Comparison of ENCODE assay signal across 14 cellular contexts in the genomic region with DNA sequence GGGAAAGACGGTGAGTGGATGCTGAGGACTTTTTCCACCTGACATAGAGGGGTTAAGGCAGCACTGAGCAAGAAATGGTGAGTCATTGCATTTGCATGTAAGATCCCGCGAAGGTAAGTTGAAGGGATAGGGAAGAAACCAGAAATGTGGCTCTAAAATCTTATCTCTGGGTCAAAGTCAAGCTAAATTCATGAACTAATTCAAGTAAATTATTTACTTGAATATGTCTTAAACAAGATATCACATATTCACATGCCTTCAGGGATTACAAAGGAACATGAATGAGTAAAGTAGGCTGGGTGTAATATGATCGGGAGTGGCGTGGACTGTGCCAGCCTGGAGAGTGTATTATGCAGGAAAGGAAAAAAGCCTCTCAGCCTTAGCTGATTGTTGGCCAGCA.
DNase-seq lines count a peak whose midpoint lies in the region; ATAC-seq and TF ChIP-seq lines count a peak whose summit lies in the region.
"Had no signal": no experiment of that assay in that cellular context is flagged by ENCODE, and none has a peak within 500 bp of the region (broad histone marks: within the 10 kb centered on the region; RNA-seq: fewer than 3 reads in every experiment).

No MANE protein-coding gene starts in this region.

- TF ChIP-seq POLR2A in body of pancreas (IDR thresholded peaks at IDR 0.05) (peak in 2 of 3 donors; percentile 14 to 15), transverse colon (IDR thresholded peaks at IDR 0.05) (no peak), adrenal gland (IDR thresholded peaks at IDR 0.05) (no peak)

- DNase-seq in DMS 273 (lab: John Stamatoyannopoulos, UW; ENCODE audit: unreplicated experiment) (peak; percentile 57), DMS 273 treated with DMSO at 0.1 percent for 48 hours (lab: John Stamatoyannopoulos, UW) (no peak), body of pancreas (peak; percentile 74 to 86 (median 79)), transverse colon (peak; percentile 63), adrenal gland (no peak), NCI-H526 treated with DMSO at 0.1 percent for 48 hours (lab: John Stamatoyannopoulos, UW) (no peak)
- DNase-seq: activated CD8-positive, alpha-beta memory T cell treated with anti-CD3 and anti-CD28 coated beads, Interleukin-2, amount 50 U/mL, for 48 hours; foreskin melanocyte; NCI-H524 treated with DMSO at 0.1 percent for 48 hours; stimulated activated CD4-positive, alpha-beta T cell treated with anti-CD3 and anti-CD28 coated beads, Interleukin-15, amount 100 ng/mL, for 24 hours had no signal

- TF ChIP-seq CTCF in body of pancreas (IDR thresholded peaks at IDR 0.05), result peak in 1 of 7 experiments; percentile 5
- TF ChIP-seq CTCF in transverse colon (IDR thresholded peaks at IDR 0.05), result no peak
- TF ChIP-seq CTCF in adrenal gland (IDR thresholded peaks at IDR 0.05), result no peak

- H3K9me3 ChIP-seq in body of pancreas, result no peaks in the 10 kb centered on the region
- no peaks in the 10 kb centered on the region for H3K9me3 ChIP-seq in transverse colon
- no peaks in the 10 kb centered on the region for H3K9me3 ChIP-seq in adrenal gland (replicated peaks in 1 of 3)
- H3K9me3 ChIP-seq: neutrophil, tibial nerve had no signal

- H3K4me3 ChIP-seq in body of pancreas, result no peak overlapping the region
- no peak overlapping the region for H3K4me3 ChIP-seq in transverse colon
- no peak overlapping the region for H3K4me3 ChIP-seq in adrenal gland
- H3K4me3 ChIP-seq: tibial nerve had no signal

- H3K27me3 ChIP-seq in body of pancreas (no peaks in the 10 kb centered on the region), layer of hippocampus (ENCODE audit: control insufficient read depth, insufficient read depth, low read length) (no peaks in the 10 kb centered on the region), transverse colon (no peaks in the 10 kb centered on the region), adrenal gland (no peaks in the 10 kb centered on the region)
- H3K27me3 ChIP-seq: neutrophil, tibial nerve had no signal

- ATAC-seq in body of pancreas (peak; percentile 97), HG03354 (IDR thresholded peaks at IDR 0.05; ENCODE audit: poor library complexity, severe bottlenecking, unreplicated experiment) (no peak)

- TF ChIP-seq EP300 in transverse colon (IDR thresholded peaks at IDR 0.05; ENCODE audit: low read depth), result no peak

- H3K36me3 ChIP-seq in body of pancreas (replicated peaks in 1 of 2; ENCODE audit: insufficient read depth in 1 of 2, low read depth in 2 of 2) (no peaks in the 10 kb centered on the region), transverse colon (no peaks in the 10 kb centered on the region), adrenal gland (replicated peaks in 1 of 2) (no peaks in the 10 kb centered on the region)
- H3K36me3 ChIP-seq: neutrophil, tibial nerve had no signal

- intact Hi-C loops in body of pancreas (cut with DNase I), result no loop called here
- intact Hi-C loops in transverse colon (cut with DNase I; ENCODE audit: low total_unique reads), result no loop called here
- intact Hi-C loops in adrenal gland (cut with DNase I), result no loop called here

- WGBS in body of pancreas, 2 donors, result 14 to 21% methylated on average over 5 of the region's 5 CpGs
- 22 to 51% methylated on average over 2 to 5 of the region's 5 CpGs for WGBS in transverse colon (ENCODE audit: low coverage in 1 of 2), 2 donors
- WGBS in adrenal gland, 4 donors, result 48 to 66% (median 58%) methylated on average over 5 of the region's 5 CpGs

- in situ Hi-C loops in transverse colon (cut with MboI; ENCODE audit: low pct_ligation_motif_present in 1 of 4, low pct_unique_long_range_greater_than_20kb in 1 of 4, low sequenced_read_pairs in 3 of 4), result no loop called here

- peaks cover 54% of the 10 kb centered on the region for H3K4me1 ChIP-seq in body of pancreas
- H3K4me1 ChIP-seq in transverse colon, result peaks cover 5 to 64% (median 52%) of the 10 kb centered on the region in 4 donors
- H3K4me1 ChIP-seq in adrenal gland (replicated peaks in 1 of 2), result peaks cover 0 to 18% of the 10 kb centered on the region in 2 donors

- H3K27ac ChIP-seq in body of pancreas (peak overlapping the region; percentile 50 to 74 (median 54)), layer of hippocampus (ENCODE audit: low read depth, low read length) (peak overlapping the region; percentile 14), transverse colon (peak overlapping the region; percentile 70 to 81 (median 78)), adrenal gland (no peak overlapping the region)
- H3K27ac ChIP-seq: neutrophil had no signal

Comparison
In these comparisons a context has a peak if more than half of its experiments do, and no peak if none do; other contexts are left out.
1. DNase-seq: peak in DMS 273 (single experiment), body of pancreas (4 of 4) and transverse colon (single experiment); none in DMS 273 treated with DMSO at 0.1 percent for 48 hours (single experiment), adrenal gland (0 of 7) and NCI-H526 treated with DMSO at 0.1 percent for 48 hours (single experiment).
2. H3K27ac ChIP-seq: peak in body of pancreas (4 of 4), layer of hippocampus (single experiment) and transverse colon (4 of 4); none in adrenal gland (0 of 5).
3. POLR2A ChIP-seq: peak in body of pancreas (2 of 3); none in transverse colon (single experiment) and adrenal gland (0 of 2).